ENCODE assay signal across 8 cellular contexts in genomic region chr2:61588566-61588965, GRCh38.
"Had no signal": no experiment of that assay in that cellular context is flagged by ENCODE, and none has a peak within 500 bp of the region (broad histone marks: within the 10 kb centered on the region; RNA-seq: fewer than 3 reads in every experiment).

No MANE protein-coding gene starts in this region.

- DNase-seq: IMR-90, KBM-7, KG1 had no signal

- H3K4me2 ChIP-seq: KMS-11 had no signal

- H3K9ac ChIP-seq: KMS-11 had no signal

- ATAC-seq: HepG2, K562 had no signal

- H3K4me3 ChIP-seq: K562 had no signal

- FAIRE-seq: HepG2, HTR-8/SVneo had no signal

- H3K27ac ChIP-seq: HL-60, KMS-11 had no signal
